Comparison of ENCODE assay signal across 8 cellular contexts in the genomic region with DNA sequence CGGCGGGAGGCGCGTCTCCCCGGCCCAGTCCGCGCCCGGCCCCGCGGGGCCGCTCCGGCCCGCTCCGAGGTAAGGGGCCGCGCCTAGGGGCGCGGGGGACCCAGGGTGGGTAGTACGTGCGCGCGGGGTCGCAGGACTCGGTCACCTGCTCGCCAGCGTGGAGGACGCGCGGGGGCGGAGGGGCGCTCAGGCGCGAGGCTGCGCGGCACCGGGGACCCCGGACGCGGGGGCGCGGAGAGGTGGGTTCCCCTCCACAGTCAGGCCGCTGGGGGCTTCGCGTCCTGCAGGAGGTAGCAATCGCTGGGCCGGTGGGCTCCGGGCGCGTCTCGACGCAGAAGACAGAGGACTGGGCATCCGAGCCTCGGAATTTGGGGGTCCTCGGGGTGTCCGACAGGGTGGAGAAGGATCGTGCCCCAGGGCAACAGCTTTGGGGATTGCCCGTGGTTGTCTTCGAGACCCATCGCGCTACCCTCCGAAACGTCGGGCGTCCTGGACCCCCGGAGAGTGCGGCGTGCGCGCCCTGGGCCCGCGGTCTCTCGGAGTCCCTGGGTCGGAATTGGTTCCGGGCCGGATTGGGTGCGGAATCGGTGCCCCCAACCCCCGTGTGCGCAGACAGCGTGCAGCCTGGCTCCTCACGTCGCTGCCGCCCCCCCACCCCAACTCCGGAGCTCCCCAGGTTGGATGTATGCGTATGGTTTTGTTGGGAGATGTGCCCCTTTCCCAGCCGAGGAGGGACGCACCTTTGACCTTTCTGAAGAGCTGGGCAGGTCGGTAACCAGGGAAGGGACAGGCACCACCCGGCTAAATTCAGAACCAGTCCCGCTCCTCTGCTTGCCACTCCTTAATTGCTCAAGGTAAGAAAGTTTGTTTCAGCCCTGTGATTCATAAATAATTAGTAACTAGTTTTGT. TPM values are rescaled to one million over a fixed set of nuclear protein-coding genes. Genes with fewer than 3 reads are reported as not detected.
A peak's percentile ranks its signal among the peaks of the same experiment; 100 is the strongest.
DNase-seq lines count a peak whose midpoint lies in the region; ATAC-seq and TF ChIP-seq lines count a peak whose summit lies in the region.

No MANE protein-coding gene starts in this region.

- no peak overlapping the region for H4K91ac ChIP-seq in H9 (ENCODE audit: insufficient read length, low read depth, low read length)

- in situ Hi-C loops in gastrocnemius medialis (cut with MboI; ENCODE audit: low sequenced_read_pairs in 4 of 4), result no loop called here

- peaks cover 28% of the 10 kb centered on the region for H3K27me3 ChIP-seq in H9 (ENCODE audit: insufficient read depth, low read length)
- H3K27me3 ChIP-seq in gastrocnemius medialis, result no peaks in the 10 kb centered on the region

- H3K4me1 ChIP-seq in H9 (ENCODE audit: insufficient read depth, low read length) (peaks cover 3% of the 10 kb centered on the region; the same call in 1 of the 2 replicates), gastrocnemius medialis (peaks cover 26 to 32% of the 10 kb centered on the region in 2 donors)

- H3T11ph ChIP-seq in H9 (ENCODE audit: low read length), result no peak overlapping the region

- H2AK5ac ChIP-seq in H9 (ENCODE audit: insufficient read length, low read length), result no peak overlapping the region

- H2BK15ac ChIP-seq in H9 (ENCODE audit: low read depth, low read length), result no peak overlapping the region

- no peak overlapping the region for H2BK12ac ChIP-seq in H9 (ENCODE audit: insufficient read length, low read depth, low read length)

- no peaks in the 10 kb centered on the region for H4K20me1 ChIP-seq in H9 (ENCODE audit: control insufficient read depth, insufficient read depth, insufficient read length)

- H3K4me1 Mint-ChIP-seq in H9, result peaks cover 11 to 31% of the 10 kb centered on the region in 2 experiments
- H3K4me1 Mint-ChIP-seq in activated T-helper 1 cell treated with anti-CD3 and anti-CD28 coated beads, Interleukin-12 subunit alpha, Interleukin-12 subunit beta, Interleukin-2, Interleukin-4 antibody, amounts not matched to agents 30 ng/mL and 10 ng/mL and 1 ng/mL, durations not matched to agents 14 hours and 24 hours and 36 hours (ENCODE audit: low read depth), result peaks cover 19% of the 10 kb centered on the region

- ATAC-seq in left ventricle myocardium superior (peak; percentile 1), gastrocnemius medialis (peak in 1 of 2 donors; percentile 1), GM21367 (IDR thresholded peaks at IDR 0.05; ENCODE audit: unreplicated experiment) (no peak), HG03135 (IDR thresholded peaks at IDR 0.05; ENCODE audit: unreplicated experiment) (no peak), HG03108 (IDR thresholded peaks at IDR 0.05; ENCODE audit: unreplicated experiment) (no peak)

- no peak for DNase-seq in H9
- no peak for DNase-seq in activated T-helper 1 cell treated with anti-CD3 and anti-CD28 coated beads, Interleukin-12 subunit alpha, Interleukin-12 subunit beta, Interleukin-2, Interleukin-4 antibody, amounts not matched to agents 30 ng/mL and 10 ng/mL and 1 ng/mL, durations not matched to agents 14 hours and 24 hours and 36 hours (ENCODE audit: low spot score)
- peak; percentile 47 for DNase-seq in left ventricle myocardium superior
- DNase-seq in gastrocnemius medialis, result no peak
- no peak for DNase-seq in NCI-H2081 (lab: John Stamatoyannopoulos, UW)

- no peak overlapping the region for H2BK20ac ChIP-seq in H9 (ENCODE audit: low read depth, low read length, poor library complexity, severe bottlenecking)

- peaks cover 23% of the 10 kb centered on the region for H3K23me2 ChIP-seq in H9 (ENCODE audit: insufficient read length, low read depth, low read length, poor library complexity, severe bottlenecking)

- TF ChIP-seq CTCF in H9 (conservative IDR thresholded peaks at IDR 0.05) (no peak), gastrocnemius medialis (IDR thresholded peaks at IDR 0.05 in 4 of 5, conservative IDR thresholded peaks at IDR 0.05 in 1 of 5) (no peak)

- no peaks in the 10 kb centered on the region for H3K36me3 ChIP-seq in gastrocnemius medialis

- H3K27ac ChIP-seq in H9 (ENCODE audit: insufficient read length, low read depth, low read length) (no peak overlapping the region), gastrocnemius medialis (peak overlapping the region; percentile 76 to 92 (median 88))

- H3K36me3 Mint-ChIP-seq in H9 (ENCODE audit: insufficient read depth in 1 of 3, low read depth in 3 of 3), result no peaks in the 10 kb centered on the region
- H3K36me3 Mint-ChIP-seq in activated T-helper 1 cell treated with anti-CD3 and anti-CD28 coated beads, Interleukin-12 subunit alpha, Interleukin-12 subunit beta, Interleukin-2, Interleukin-4 antibody, amounts not matched to agents 30 ng/mL and 10 ng/mL and 1 ng/mL, durations not matched to agents 14 hours and 24 hours and 36 hours (ENCODE audit: low read depth), result no peaks in the 10 kb centered on the region

- H3K27me3 Mint-ChIP-seq in H9 (ENCODE audit: low read depth), result peaks cover 82% of the 10 kb centered on the region
- peaks cover 48% of the 10 kb centered on the region for H3K27me3 Mint-ChIP-seq in activated T-helper 1 cell treated with anti-CD3 and anti-CD28 coated beads, Interleukin-12 subunit alpha, Interleukin-12 subunit beta, Interleukin-2, Interleukin-4 antibody, amounts not matched to agents 30 ng/mL and 10 ng/mL and 1 ng/mL, durations not matched to agents 14 hours and 24 hours and 36 hours (ENCODE audit: insufficient read depth)

- H3K4ac ChIP-seq in H9 (ENCODE audit: low read depth, low read length), result no peak overlapping the region

- H3K79me2 ChIP-seq in H9 (ENCODE audit: insufficient read depth, low read length), result no peaks in the 10 kb centered on the region

- no peak overlapping the region for H4K5ac ChIP-seq in H9 (ENCODE audit: insufficient read length, low read depth, low read length)

- no peak overlapping the region for H3K27ac Mint-ChIP-seq in H9
- H3K27ac Mint-ChIP-seq in activated T-helper 1 cell treated with anti-CD3 and anti-CD28 coated beads, Interleukin-12 subunit alpha, Interleukin-12 subunit beta, Interleukin-2, Interleukin-4 antibody, amounts not matched to agents 30 ng/mL and 10 ng/mL and 1 ng/mL, durations not matched to agents 14 hours and 24 hours and 36 hours, result no peak overlapping the region

- peak overlapping the region; percentile 58 to 77 for H3K4me3 Mint-ChIP-seq in H9
- peak overlapping the region; percentile 79 for H3K4me3 Mint-ChIP-seq in activated T-helper 1 cell treated with anti-CD3 and anti-CD28 coated beads, Interleukin-12 subunit alpha, Interleukin-12 subunit beta, Interleukin-2, Interleukin-4 antibody, amounts not matched to agents 30 ng/mL and 10 ng/mL and 1 ng/mL, durations not matched to agents 14 hours and 24 hours and 36 hours

- peak in 1 of 2 donors; percentile 25 for TF ChIP-seq POLR2A in gastrocnemius medialis (IDR thresholded peaks at IDR 0.05)

- peak overlapping the region; percentile 86 for H3K4me2 ChIP-seq in H9 (ENCODE audit: insufficient read depth, insufficient read length, low read length)

- no peak overlapping the region for H3K23ac ChIP-seq in H9 (ENCODE audit: insufficient read length, low read depth, low read length)

- H3K9me3 ChIP-seq in H9 (ENCODE audit: control insufficient read depth, low read depth, low read length) (no peaks in the 10 kb centered on the region), gastrocnemius medialis (no peaks in the 10 kb centered on the region)

- H3K56ac ChIP-seq in H9 (ENCODE audit: insufficient read length, low read depth, low read length), result no peak overlapping the region

- H3K4me3 ChIP-seq in gastrocnemius medialis, result peak overlapping the region; percentile 73 to 82 (median 76)

- no peak overlapping the region for H4K8ac ChIP-seq in H9 (replicated peaks; ENCODE audit: insufficient read length, low read depth, low read length)

- H2AFZ ChIP-seq in H9 (ENCODE audit: low read length), result no peak overlapping the region

- H2BK120ac ChIP-seq in H9 (ENCODE audit: low read depth, low read length, poor library complexity, severe bottlenecking), result no peak overlapping the region

- no peaks in the 10 kb centered on the region; a peak in 1 of 5 replicates for H3K9me3 Mint-ChIP-seq in H9
- H3K9me3 Mint-ChIP-seq in activated T-helper 1 cell treated with anti-CD3 and anti-CD28 coated beads, Interleukin-12 subunit alpha, Interleukin-12 subunit beta, Interleukin-2, Interleukin-4 antibody, amounts not matched to agents 30 ng/mL and 10 ng/mL and 1 ng/mL, durations not matched to agents 14 hours and 24 hours and 36 hours, result no peaks in the 10 kb centered on the region

- no peak overlapping the region for H3K18ac ChIP-seq in H9 (ENCODE audit: insufficient read length, low read depth, low read length)

- no peak overlapping the region for H3K9ac ChIP-seq in H9 (ENCODE audit: extremely low read depth, insufficient read length, low read length)

- WGBS in H9 (ENCODE audit: extremely low coverage, insufficient read length, low lambda C conversion rate), result no CpG with 5 or more reads among the region's 90 CpGs

- no peak overlapping the region for H2BK5ac ChIP-seq in H9 (ENCODE audit: insufficient read length, low read length)

- intact Hi-C loops in activated T-helper 1 cell treated with anti-CD3 and anti-CD28 coated beads, Interleukin-12 subunit alpha, Interleukin-12 subunit beta, Interleukin-2, Interleukin-4 antibody, amounts not matched to agents 30 ng/mL and 10 ng/mL and 1 ng/mL, durations not matched to agents 14 hours and 24 hours and 36 hours (cut with micrococcal nuclease), result no loop called here
- intact Hi-C loops in left ventricle myocardium superior (cut with micrococcal nuclease), result no loop called here
- intact Hi-C loops in gastrocnemius medialis (cut with DNase I; ENCODE audit: low total_unique reads), result loop anchor here (2.0 to 10.0 kb wide), 4 partner anchors 88 to 484 kb away; a partner anchor contains a TSS

- peak overlapping the region; percentile 24; the same call in 1 of the 2 replicates for H3K14ac ChIP-seq in H9 (ENCODE audit: insufficient read depth, low read length)

- H3K79me1 ChIP-seq in H9 (ENCODE audit: insufficient read depth, low read depth, low read length, poor library complexity, severe bottlenecking), result no peaks in the 10 kb centered on the region

RNA-seq across cellular contexts. Expression of a gene that starts 0.7 kb away (rescaled TPM):
- total RNA-seq in H9 (2021) (1.1 and 1.3 TPM in 2 replicates), left ventricle myocardium superior (40.9 TPM), gastrocnemius medialis (10 to 100 TPM; 11.4 to 48.2 (median 36.6) TPM)
- total RNA-seq in activated T-helper 1 cell treated with anti-CD3 and anti-CD28 coated beads, Interleukin-12 subunit alpha, Interleukin-12 subunit beta, Interleukin-2, Interleukin-4 antibody, amounts not matched to agents 30 ng/mL and 10 ng/mL and 1 ng/mL, durations not matched to agents 14 hours and 24 hours and 36 hours, result 6.5 and 7.5 TPM in 2 replicates
